ENCODE assay signal across 10 cellular contexts in the genomic region with DNA sequence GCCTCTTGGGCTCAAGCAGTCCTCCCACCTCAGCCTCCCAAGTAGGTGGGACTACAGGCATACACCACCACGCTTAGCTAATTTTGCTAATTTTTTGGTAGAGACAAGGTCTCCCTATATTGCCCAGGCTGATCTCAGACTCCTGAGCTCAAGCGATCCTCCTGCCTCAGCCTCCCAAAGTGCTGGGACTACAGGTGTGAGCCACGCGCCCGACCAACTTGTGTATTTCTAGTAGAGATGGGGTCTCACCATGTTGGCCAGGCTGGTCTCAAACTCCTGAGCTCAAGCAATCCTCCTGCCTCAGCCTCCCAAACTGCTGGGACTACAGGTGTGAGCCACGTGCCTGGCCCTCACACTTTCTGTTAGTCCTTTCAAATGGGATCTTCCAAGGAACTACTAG. TPM values are rescaled to one million over a fixed set of nuclear protein-coding genes. Genes with fewer than 3 reads are reported as not detected.
"Had no signal": no experiment of that assay in that cellular context is flagged by ENCODE, and none has a peak within 500 bp of the region (broad histone marks: within the 10 kb centered on the region; RNA-seq: fewer than 3 reads in every experiment).

No MANE protein-coding gene starts in this region.

RNA-seq across cellular contexts. Expression of gene TNFRSF18, which starts 10.7 kb away (rescaled TPM):
- total RNA-seq: cerebellum, gastrocnemius medialis, left lobe of liver, myocyte had no signal

RNA-seq across cellular contexts. Expression of gene TNFRSF4, which starts 18.2 kb away (rescaled TPM):
- total RNA-seq: cerebellum, myocyte had no signal
- polyA plus RNA-seq: keratinocyte had no signal

RNA-seq across cellular contexts. Expression of gene TTLL10, which starts 22.0 kb away (rescaled TPM):
- total RNA-seq: dermis microvascular lymphatic vessel endothelial cell, glomerular endothelial cell, left lobe of liver, left ventricle myocardium superior, lower leg skin, lung microvascular endothelial cell, myocyte had no signal
- polyA plus RNA-seq: keratinocyte had no signal
